Comparison of ENCODE assay signal across 8 cellular contexts in genomic region chr22:24247564-24248344, GRCh38. TPM values are rescaled to one million over a fixed set of nuclear protein-coding genes. Genes with fewer than 3 reads are reported as not detected.
A peak's percentile ranks its signal among the peaks of the same experiment; 100 is the strongest.
DNase-seq lines count a peak whose midpoint lies in the region; ATAC-seq, FAIRE-seq and TF ChIP-seq lines count a peak whose summit lies in the region.

No MANE protein-coding gene starts in this region.

- no peak overlapping the region for H3K27ac ChIP-seq in Karpas-422 (ENCODE audit: low read length)
- no peak overlapping the region for H3K27ac ChIP-seq in GM12878 (ENCODE audit: control insufficient read depth, insufficient read depth)

- 48% methylated on average over 23 of the region's 23 CpGs for WGBS in GM12878 (ENCODE audit: insufficient coverage, insufficient replicate concordance, low lambda C conversion rate, missing lambda C conversion rate)

- RAD21 ChIA-PET in GM12878 (lab: Charles Lee; ENCODE audit: unreplicated experiment): interaction anchor here (0.7 to 1.2 kb wide), 5 partner anchors 57 to 141 kb away, joined by 3 to 4 read pairs (median 3); no protein-coding TSS in a partner anchor

- no peaks in the 10 kb centered on the region for H3K9me3 ChIP-seq in Karpas-422 (ENCODE audit: low read length)
- H3K9me3 ChIP-seq in GM12878 (replicated peaks; ENCODE audit: control insufficient read depth, insufficient read depth, low read length): no peaks in the 10 kb centered on the region

- intact Hi-C loops in GM12878 (cut with micrococcal nuclease; ENCODE audit: unreplicated experiment): loop anchor here (5.0 to 10.0 kb wide), 2 partner anchors 60 to 293 kb away; no protein-coding TSS in a partner anchor

- peak; percentile 58 to 80 (median 67) for TF ChIP-seq CTCF in GM12878 (IDR thresholded peaks at IDR 0.05 in 2 of 3, conservative IDR thresholded peaks at IDR 0.05 in 1 of 3; ENCODE audit: control insufficient read depth in 2 of 3, extremely low read depth in 1 of 3, insufficient read depth in 1 of 3, low read depth in 3 of 3, low read length in 3 of 3)

- H2AFZ ChIP-seq in Karpas-422 (ENCODE audit: low read length) (no peak overlapping the region), GM12878 (ENCODE audit: control insufficient read depth, low read depth, low read length) (no peak overlapping the region)

- no peaks in the 10 kb centered on the region for H3K27me3 ChIP-seq in Karpas-422 (ENCODE audit: low read length)
- no peaks in the 10 kb centered on the region for H3K27me3 ChIP-seq in GM12878 (replicated peaks in 1 of 2; ENCODE audit: control insufficient read depth in 2 of 2, insufficient read depth in 2 of 2, low read length in 1 of 2)

- CTCF ChIA-PET in GM12878 (lab: Yijun Ruan, JAX): interaction anchor here (0.7 to 1.6 kb wide), 6 partner anchors 15 to 92 kb away, joined by 3 to 14 read pairs (median 3); no protein-coding TSS in a partner anchor

- SMC1A ChIA-PET in GM12878 (lab: Charles Lee; ENCODE audit: uncharacterized antibody, unreplicated experiment): interaction anchor here (0.7 to 1.2 kb wide), 3 partner anchors 58 to 334 kb away, joined by 3 read pairs; no protein-coding TSS in a partner anchor

- no peak for TF ChIP-seq POLR2A in GM12878 (IDR thresholded peaks at IDR 0.05; ENCODE audit: low read depth, low read length)

- ATAC-seq in GM12878: peak; percentile 100
- ATAC-seq in GM21723 (IDR thresholded peaks at IDR 0.05; ENCODE audit: unreplicated experiment): no peak
- no peak for ATAC-seq in HG02623 (IDR thresholded peaks at IDR 0.05; ENCODE audit: unreplicated experiment)

- no peak for TF ChIP-seq EP300 in GM12878 (IDR thresholded peaks at IDR 0.05; ENCODE audit: borderline replicate concordance in 1 of 2, control insufficient read depth in 1 of 2, low read depth in 2 of 2, low read length in 2 of 2)

- H4K20me1 ChIP-seq in Karpas-422 (ENCODE audit: insufficient read depth, low read depth, low read length): no peaks in the 10 kb centered on the region
- no peaks in the 10 kb centered on the region for H4K20me1 ChIP-seq in GM12878 (ENCODE audit: control insufficient read depth, insufficient read depth)

- POLR2A ChIA-PET in GM12878 (lab: Charles Lee): no interaction called here

- H3K4me2 ChIP-seq in Karpas-422 (ENCODE audit: low read depth, low read length, poor library complexity, severe bottlenecking): no peak overlapping the region
- no peak overlapping the region for H3K4me2 ChIP-seq in GM12878 (ENCODE audit: control insufficient read depth, insufficient read depth)

- H3K36me3 ChIP-seq in Karpas-422 (ENCODE audit: insufficient read depth, low read length) (no peaks in the 10 kb centered on the region), GM12878 (ENCODE audit: control insufficient read depth in 2 of 2, insufficient read depth in 2 of 2, low read length in 1 of 2) (no peaks in the 10 kb centered on the region)

- no peak for FAIRE-seq in GM12878 (lab: Jason Lieb, UNC)

- H3K79me2 ChIP-seq in Karpas-422 (ENCODE audit: low read length): no peaks in the 10 kb centered on the region
- no peaks in the 10 kb centered on the region for H3K79me2 ChIP-seq in GM12878 (ENCODE audit: control insufficient read depth, insufficient read depth, low read length)

- no peak overlapping the region for H3K9ac ChIP-seq in Karpas-422 (ENCODE audit: low read length)
- H3K9ac ChIP-seq in GM12878 (ENCODE audit: control insufficient read depth, insufficient read depth, low read length): no peak overlapping the region

- in situ Hi-C loops in GM12878 (cut with MboI): no loop called here

- no peak overlapping the region for H3K4me3 ChIP-seq in Karpas-422 (ENCODE audit: low read length)
- H3K4me3 ChIP-seq in GM12878: no peak overlapping the region

- TF ChIP-seq RAD21 in GM12878 (IDR thresholded peaks at IDR 0.05; ENCODE audit: insufficient read depth, low read depth, low read length): peak; percentile 70

- no TSS peak for BruUV-seq in GM12878 (replicated peaks; lab: Mats Ljungman, UMichigan)

- H3K9me2 ChIP-seq in Karpas-422 (replicated peaks; ENCODE audit: insufficient read depth, low read length): no peaks in the 10 kb centered on the region

- DNase-seq in EL (peak; percentile 93), Karpas-422 (peak; percentile 77), SW480 (ENCODE audit: low spot score) (peak; percentile 53), GM12878 (ENCODE audit: low read depth, low spot score) (no peak), hepatic stellate cell (ENCODE audit: low spot score) (peak; percentile 97), retina (peak; percentile 88)

- H3K4me1 ChIP-seq in Karpas-422 (ENCODE audit: low read length) (peaks cover 8% of the 10 kb centered on the region), GM12878 (ENCODE audit: control insufficient read depth, insufficient read depth, low read length) (peaks cover 8% of the 10 kb centered on the region)

TF ChIP-seq in GM12878, 131 proteins besides CTCF, POLR2A, EP300 and RAD21 (continues in another document):
- no peak for TF ChIP-seq ATF3 (IDR thresholded peaks at IDR 0.05; ENCODE audit: borderline replicate concordance, extremely low read depth, low read depth, low read length)
- peak; percentile 37; the same call in 1 of the 2 replicates for TF ChIP-seq YY1 (IDR thresholded peaks at IDR 0.05; ENCODE audit: low read depth, low read length)
- TF ChIP-seq BHLHE40 (IDR thresholded peaks at IDR 0.05; ENCODE audit: borderline replicate concordance in 1 of 2, low read depth in 2 of 2, low read length in 1 of 2): peak in 1 of 2 experiments; percentile 21; a peak in 1 of 4 replicates
- TF ChIP-seq IRF5 (IDR thresholded peaks at IDR 0.05; ENCODE audit: borderline replicate concordance): no peak
- no peak for TF ChIP-seq BCL3 (IDR thresholded peaks at IDR 0.05; ENCODE audit: borderline replicate concordance, insufficient read depth, low read depth, low read length, poor library complexity, severe bottlenecking)

RNA-seq across cellular contexts. Expression of gene GGT5, which starts 2.9 kb away (rescaled TPM):
- total RNA-seq in Karpas-422 (2014; rRNA removed; shearing (Covaris generic); ENCODE audit: low replicate concordance): not detected in 2 replicates
- total RNA-seq in GM12878 (2013; cell fraction: nucleolus; rRNA removed): not detected in 2 replicates
- not detected in 2 replicates for total RNA-seq in GM12878 (2014; rRNA removed)
- not detected in 2 replicates for total RNA-seq in GM12878 (2014; rRNA removed; fragmentation: Illumina TruSeq; extraction: Trizol)
- total RNA-seq in GM12878 (2021): not detected in 2 replicates
- not detected for polyA plus RNA-seq in GM12878 (2011; ENCODE audit: low read depth)
- polyA plus RNA-seq in GM12878 (2011; rRNA removed): not detected in 2 replicates
- polyA plus RNA-seq in GM12878 (2011; cell fraction: cytosol; rRNA removed): 0.03 and 0.19 TPM in 2 replicates
- 0.12 and 0.22 TPM in 2 replicates for polyA plus RNA-seq in GM12878 (2011; cell fraction: nucleus; rRNA removed)
- polyA plus RNA-seq in GM12878 (2012): not detected in 2 replicates
- not detected in 2 replicates for polyA plus RNA-seq in GM12878 (2014; fragmentation: Illumina TruSeq; extraction: Trizol)
- not detected for polyA plus RNA-seq in GM12878 (2014; fragmentation: Nextera tagmentation; extraction: Ambion mirVana)
- polyA plus RNA-seq in GM12878 (2014; rRNA removed): not detected in 2 replicates
- polyA plus RNA-seq in GM12878 (2016; fragmentation: Nextera tagmentation; extraction: Ambion mirVana): under 1 TPM in 1 of 2 experiments, not detected in 1; 0.34 TPM
- 0.07 and 0.10 TPM in 2 replicates for polyA minus RNA-seq in GM12878 (2011; rRNA and poly(A)+ RNA removed)
- not detected in 2 replicates for polyA minus RNA-seq in GM12878 (2011; cell fraction: cytosol; rRNA and poly(A)+ RNA removed)
- 0.36 and 0.67 TPM in 2 replicates for polyA minus RNA-seq in GM12878 (2011; cell fraction: nucleus; rRNA and poly(A)+ RNA removed)

RNA-seq across cellular contexts. Expression of gene SPECC1L, which starts 22.9 kb away (rescaled TPM):
- total RNA-seq in Karpas-422 (2014; rRNA removed; shearing (Covaris generic); ENCODE audit: low replicate concordance): 33.7 and 35.1 TPM in 2 replicates
- 92.9 and 93.0 TPM in 2 replicates for total RNA-seq in GM12878 (2013; cell fraction: nucleolus; rRNA removed)
- 18.8 and 21.1 TPM in 2 replicates for total RNA-seq in GM12878 (2014; rRNA removed)
- total RNA-seq in GM12878 (2014; rRNA removed; fragmentation: Illumina TruSeq; extraction: Trizol): 22.6 and 23.4 TPM in 2 replicates
- total RNA-seq in GM12878 (2021): 40.6 and 42.8 TPM in 2 replicates
- polyA plus RNA-seq in GM12878 (2011; ENCODE audit: low read depth): 5.2 TPM
- 16.4 and 17.8 TPM in 2 replicates for polyA plus RNA-seq in GM12878 (2011; rRNA removed)
- 11.3 and 13.2 TPM in 2 replicates for polyA plus RNA-seq in GM12878 (2011; cell fraction: cytosol; rRNA removed)
- polyA plus RNA-seq in GM12878 (2011; cell fraction: nucleus; rRNA removed): 16.6 and 22.2 TPM in 2 replicates
- 8.2 and 9.4 TPM in 2 replicates for polyA plus RNA-seq in GM12878 (2012)
- 21.1 and 21.5 TPM in 2 replicates for polyA plus RNA-seq in GM12878 (2014; fragmentation: Illumina TruSeq; extraction: Trizol)
- 1 to 10 TPM; 1.9 to 2.4 TPM for polyA plus RNA-seq in GM12878 (2014; fragmentation: Nextera tagmentation; extraction: Ambion mirVana)
- polyA plus RNA-seq in GM12878 (2014; rRNA removed): 17.5 and 18.3 TPM in 2 replicates
- 10 to 100 TPM; 19.4 to 20.2 TPM for polyA plus RNA-seq in GM12878 (2016; fragmentation: Nextera tagmentation; extraction: Ambion mirVana)
- 22.9 and 29.6 TPM in 2 replicates for polyA minus RNA-seq in GM12878 (2011; rRNA and poly(A)+ RNA removed)
- polyA minus RNA-seq in GM12878 (2011; cell fraction: cytosol; rRNA and poly(A)+ RNA removed): 6.0 and 9.1 TPM in 2 replicates
- polyA minus RNA-seq in GM12878 (2011; cell fraction: nucleus; rRNA and poly(A)+ RNA removed): 13.8 and 25.5 TPM in 2 replicates
